8 cellular contexts compared by ENCODE assay signal in the genomic region with DNA sequence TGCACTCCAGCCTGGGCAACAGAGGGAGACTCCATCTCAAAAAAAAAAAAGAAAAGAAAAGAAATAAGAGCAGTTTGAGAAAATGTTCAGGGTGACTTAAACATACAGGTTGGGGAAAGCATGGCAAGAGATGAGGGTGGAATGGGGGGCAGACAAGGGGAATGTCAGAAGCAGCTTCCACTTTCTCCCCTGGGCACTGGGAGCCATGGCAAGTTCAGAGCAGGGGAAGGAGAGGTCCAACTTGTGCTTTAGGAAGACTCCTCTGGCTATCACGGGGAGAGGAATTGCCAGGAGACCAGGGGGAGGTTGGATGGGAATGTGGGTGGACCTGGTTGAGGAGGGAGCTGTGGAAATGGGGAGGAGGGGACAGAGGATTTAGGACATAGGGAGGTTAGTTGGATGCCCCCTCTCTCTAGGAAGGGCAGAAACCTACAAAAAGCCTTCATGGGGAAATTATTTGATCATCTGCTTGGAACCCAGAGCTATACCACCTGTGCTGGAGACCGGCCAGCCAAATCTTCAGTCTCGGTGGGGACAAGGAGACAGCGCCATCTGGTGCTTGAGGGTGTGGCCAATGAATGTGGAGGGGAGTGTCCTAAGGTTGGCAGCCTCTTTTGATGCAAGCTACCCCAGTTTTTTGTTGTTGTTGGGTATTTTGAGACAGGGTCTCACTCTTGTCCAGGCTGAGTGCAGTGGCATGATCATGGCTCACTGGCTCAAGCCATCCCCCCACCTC. TPM values are rescaled to one million over a fixed set of nuclear protein-coding genes. Genes with fewer than 3 reads are reported as not detected.
A peak's percentile ranks its signal among the peaks of the same experiment; 100 is the strongest.
DNase-seq lines count a peak whose midpoint lies in the region; FAIRE-seq and TF ChIP-seq lines count a peak whose summit lies in the region.

No MANE protein-coding gene starts in this region.

- H3K4me3 ChIP-seq in epithelial cell of proximal tubule (ENCODE audit: low read depth, low read length) (no peak overlapping the region), parathyroid adenoma (ENCODE audit: low read depth, low read length) (no peak overlapping the region)

- H3K4me3 Mint-ChIP-seq in activated CD4-positive, alpha-beta memory T cell treated with anti-CD3 and anti-CD28 coated beads, Interleukin-2, amount 10 ng/mL, durations not matched to agents 7 days and 5 days = no peak overlapping the region

- no peak overlapping the region for H2AFZ ChIP-seq in parathyroid adenoma

- H3K36me3 ChIP-seq in parathyroid adenoma (ENCODE audit: control insufficient read depth, insufficient read depth, low read length) = no peaks in the 10 kb centered on the region

- no peaks in the 10 kb centered on the region for H3K79me2 ChIP-seq in parathyroid adenoma

- no peak overlapping the region for H3K27ac Mint-ChIP-seq in activated CD4-positive, alpha-beta memory T cell treated with anti-CD3 and anti-CD28 coated beads, Interleukin-2, amount 10 ng/mL, durations not matched to agents 7 days and 5 days

- H3K9me3 ChIP-seq in parathyroid adenoma (ENCODE audit: control insufficient read depth, low read length) = no peaks in the 10 kb centered on the region

- peaks cover 20% of the 10 kb centered on the region for H3K4me1 Mint-ChIP-seq in activated CD4-positive, alpha-beta memory T cell treated with anti-CD3 and anti-CD28 coated beads, Interleukin-2, amount 10 ng/mL, durations not matched to agents 7 days and 5 days

- peaks cover 16% of the 10 kb centered on the region for H3K36me3 Mint-ChIP-seq in activated CD4-positive, alpha-beta memory T cell treated with anti-CD3 and anti-CD28 coated beads, Interleukin-2, amount 10 ng/mL, durations not matched to agents 7 days and 5 days (ENCODE audit: low read depth)

- POLR2A ChIA-PET in activated CD4-positive, alpha-beta memory T cell treated with anti-CD3 and anti-CD28 coated beads, Interleukin-2, amount 10 ng/mL, durations not matched to agents 7 days and 5 days (lab: Charles Lee) = interaction anchor here (0.6 to 1.4 kb wide), 9 partner anchors 8 to 224 kb away, joined by 3 to 7 read pairs (median 3); partner anchors contain the start of genes CALM3, FKRP and SLC1A5

- FAIRE-seq in GM19239 (lab: Jason Lieb, UNC) = peak; percentile 89

- no peaks in the 10 kb centered on the region for H3K4me1 ChIP-seq in parathyroid adenoma

- no peaks in the 10 kb centered on the region for H3K9me3 Mint-ChIP-seq in activated CD4-positive, alpha-beta memory T cell treated with anti-CD3 and anti-CD28 coated beads, Interleukin-2, amount 10 ng/mL, durations not matched to agents 7 days and 5 days

- DNase-seq in AG08395 (ENCODE audit: low spot score) (peak; percentile 48), GM19239 (ENCODE audit: insufficient read length, low spot score) (peak; percentile 78), NCI-H748 treated with DMSO at 0.1 percent for 48 hours (lab: John Stamatoyannopoulos, UW) (peak; percentile 55), epithelial cell of proximal tubule (ENCODE audit: low read depth) (no peak), foreskin melanocyte (no peak), globus pallidus (ENCODE audit: low spot score) (no peak)
- DNase-seq in activated CD4-positive, alpha-beta memory T cell treated with anti-CD3 and anti-CD28 coated beads, Interleukin-2, amount 10 ng/mL, durations not matched to agents 7 days and 5 days = peak; percentile 79

- H3K27me3 Mint-ChIP-seq in activated CD4-positive, alpha-beta memory T cell treated with anti-CD3 and anti-CD28 coated beads, Interleukin-2, amount 10 ng/mL, durations not matched to agents 7 days and 5 days = no peaks in the 10 kb centered on the region

- H3K4me2 ChIP-seq in parathyroid adenoma (ENCODE audit: low read length) = no peak overlapping the region

- H3K9ac ChIP-seq in parathyroid adenoma = no peak overlapping the region

- TF ChIP-seq CTCF in epithelial cell of proximal tubule (conservative IDR thresholded peaks at IDR 0.05; ENCODE audit: low read depth, low read length) (peak; percentile 57), parathyroid adenoma (IDR thresholded peaks at IDR 0.05) (peak; percentile 45)

- CTCF ChIA-PET in activated CD4-positive, alpha-beta memory T cell treated with anti-CD3 and anti-CD28 coated beads, Interleukin-2, amount 10 ng/mL, durations not matched to agents 7 days and 5 days (lab: Charles Lee) = interaction anchor here (0.7 to 6.3 kb wide), 32 partner anchors 10 to 237 kb away, joined by 3 to 90 read pairs (median 4); partner anchors contain the start of genes AP2S1 and SLC1A5

- no peak overlapping the region for H3K27ac ChIP-seq in parathyroid adenoma

- H3K27me3 ChIP-seq in parathyroid adenoma (ENCODE audit: control insufficient read depth, insufficient read depth, low read length) = no peaks in the 10 kb centered on the region

RNA-seq across cellular contexts. Expression of gene STRN4, which starts 7.3 kb away (rescaled TPM):
- 10 to 100 TPM; 75.1 to 78.5 TPM for total RNA-seq in activated CD4-positive, alpha-beta memory T cell treated with anti-CD3 and anti-CD28 coated beads, Interleukin-2, amount 10 ng/mL, durations not matched to agents 7 days and 5 days
- total RNA-seq in epithelial cell of proximal tubule = 62.1 and 95.0 TPM in 2 replicates

RNA-seq across cellular contexts. Expression of gene FKRP, which starts 7.7 kb away (rescaled TPM):
- total RNA-seq in activated CD4-positive, alpha-beta memory T cell treated with anti-CD3 and anti-CD28 coated beads, Interleukin-2, amount 10 ng/mL, durations not matched to agents 7 days and 5 days = 10 to 100 TPM; 13.4 to 15.4 TPM
- 20.3 and 27.8 TPM in 2 replicates for total RNA-seq in epithelial cell of proximal tubule

RNA-seq across cellular contexts. Expression of gene SLC1A5, which starts 34.8 kb away (rescaled TPM):
- 100 to 1,000 TPM; 200 to 208 TPM for total RNA-seq in activated CD4-positive, alpha-beta memory T cell treated with anti-CD3 and anti-CD28 coated beads, Interleukin-2, amount 10 ng/mL, durations not matched to agents 7 days and 5 days
- 85.1 and 197 TPM in 2 replicates for total RNA-seq in epithelial cell of proximal tubule

RNA-seq across cellular contexts. Expression of gene PRKD2, which starts 36.7 kb away (rescaled TPM):
- total RNA-seq in activated CD4-positive, alpha-beta memory T cell treated with anti-CD3 and anti-CD28 coated beads, Interleukin-2, amount 10 ng/mL, durations not matched to agents 7 days and 5 days = 100 to 1,000 TPM; 167 to 177 TPM
- 28.4 and 36.8 TPM in 2 replicates for total RNA-seq in epithelial cell of proximal tubule

Comparison
In these comparisons a context has a peak if more than half of its experiments do, and no peak if none do; other contexts are left out.
1. DNase-seq: peak in AG08395 (single experiment), GM19239 (single experiment), NCI-H748 treated with DMSO at 0.1 percent for 48 hours (single experiment) and activated CD4-positive, alpha-beta memory T cell treated with anti-CD3 and anti-CD28 coated beads, Interleukin-2, amount 10 ng/mL, durations not matched to agents 7 days and 5 days (single experiment); none in epithelial cell of proximal tubule (single experiment), foreskin melanocyte (single experiment) and globus pallidus (single experiment).